In genomic region chr3:153625506-153625905, GRCh38 we compare ENCODE assay signal across 20 cellular contexts.
DNase-seq lines count a peak whose midpoint lies in the region; ATAC-seq, FAIRE-seq and TF ChIP-seq lines count a peak whose summit lies in the region.
"Had no signal": no experiment of that assay in that cellular context is flagged by ENCODE, and none has a peak within 500 bp of the region (broad histone marks: within the 10 kb centered on the region; RNA-seq: fewer than 3 reads in every experiment).

No MANE protein-coding gene starts in this region.

- intact Hi-C loops in endothelial cell of umbilical vein (cut with micrococcal nuclease) (loop anchor here (10.0 kb wide), 1 partner anchor 139 kb away; no protein-coding TSS in a partner anchor), posterior vena cava (cut with DNase I) (no loop called here)
- intact Hi-C loops in CD8-positive, alpha-beta T cell (cut with DNase I, micrococcal nuclease): loop anchor here in 1 of 2 experiments (5.0 to 10.0 kb wide), 2 partner anchors 57 to 461 kb away; partner anchors contain the start of gene RAP2B

- H3K9me3 Mint-ChIP-seq in CD8-positive, alpha-beta T cell: no peaks in the 10 kb centered on the region

- no peaks in the 10 kb centered on the region for H3K79me2 ChIP-seq in DOHH2 (ENCODE audit: control insufficient read depth, low read length)
- H3K79me2 ChIP-seq in SU-DHL-6 (ENCODE audit: insufficient read depth, low read length): no peaks in the 10 kb centered on the region; the same call in 1 of the 2 replicates
- no peaks in the 10 kb centered on the region for H3K79me2 ChIP-seq in endothelial cell of umbilical vein (ENCODE audit: control insufficient read depth, insufficient read depth, low read length)

- TF ChIP-seq CTCF in AG04450 (IDR thresholded peaks at IDR 0.05; ENCODE audit: low read depth, low read length) (peak; percentile 18; the same call in 1 of the 2 replicates), DOHH2 (IDR thresholded peaks at IDR 0.05; ENCODE audit: low read depth, low read length, poor library complexity, severe bottlenecking) (peak; percentile 32), SU-DHL-6 (IDR thresholded peaks at IDR 0.05; ENCODE audit: insufficient read depth, low read length, poor library complexity, severe bottlenecking) (no peak), endothelial cell of umbilical vein (IDR thresholded peaks at IDR 0.05; ENCODE audit: extremely low read depth in 1 of 2, insufficient read depth in 1 of 2, low read depth in 1 of 2, low read length in 2 of 2) (peak in 1 of 2 donors; percentile 16)
- TF ChIP-seq CTCF in CD8-positive, alpha-beta T cell (IDR thresholded peaks at IDR 0.05): no peak

- no TSS peak for BruUV-seq in endothelial cell of umbilical vein (replicated peaks; lab: Mats Ljungman, UMichigan)

- H3K9me2 ChIP-seq in DOHH2 (replicated peaks; ENCODE audit: control insufficient read depth, low read length) (no peaks in the 10 kb centered on the region), SU-DHL-6 (replicated peaks; ENCODE audit: insufficient read depth, low read length) (no peaks in the 10 kb centered on the region)

- H3K4me1 ChIP-seq in DOHH2 (ENCODE audit: control insufficient read depth, low read length): peaks cover 94% of the 10 kb centered on the region
- H3K4me1 ChIP-seq in endothelial cell of umbilical vein (ENCODE audit: control insufficient read depth, extremely low read depth, insufficient read depth, low read length): peaks cover 68% of the 10 kb centered on the region
- H3K4me1 ChIP-seq in CD8-positive, alpha-beta T cell (ENCODE audit: insufficient read depth, low read length): peaks cover 36% of the 10 kb centered on the region

- H2AFZ ChIP-seq in SU-DHL-6 (ENCODE audit: low read depth, low read length, severe bottlenecking): no peak overlapping the region
- no peak overlapping the region for H2AFZ ChIP-seq in endothelial cell of umbilical vein (ENCODE audit: low read depth, low read length)

- H4K20me1 ChIP-seq in DOHH2 (ENCODE audit: control insufficient read depth, insufficient read depth, low read depth, low read length): no peaks in the 10 kb centered on the region
- no peaks in the 10 kb centered on the region for H4K20me1 ChIP-seq in SU-DHL-6 (ENCODE audit: low read depth, low read length)
- no peaks in the 10 kb centered on the region for H4K20me1 ChIP-seq in endothelial cell of umbilical vein (replicated peaks; ENCODE audit: control insufficient read depth, extremely low read depth, insufficient read depth, low read length)

- no peaks in the 10 kb centered on the region for H3K9me3 ChIP-seq in AG04450 (ENCODE audit: control insufficient read depth, insufficient read depth, low read length)
- H3K9me3 ChIP-seq in DOHH2 (ENCODE audit: control insufficient read depth, insufficient read depth, low read length): peaks cover 6% of the 10 kb centered on the region; the same call in 1 of the 2 replicates
- peaks cover 5% of the 10 kb centered on the region; the same call in 1 of the 2 replicates for H3K9me3 ChIP-seq in SU-DHL-6 (ENCODE audit: insufficient read depth, low read length)
- H3K9me3 ChIP-seq in endothelial cell of umbilical vein (replicated peaks; ENCODE audit: control insufficient read depth, insufficient read depth, low read length): no peaks in the 10 kb centered on the region
- no peaks in the 10 kb centered on the region for H3K9me3 ChIP-seq in CD8-positive, alpha-beta T cell (ENCODE audit: low read length)

- no peaks in the 10 kb centered on the region for H3K9me1 ChIP-seq in endothelial cell of umbilical vein (replicated peaks; ENCODE audit: control insufficient read depth, extremely low read depth, insufficient read depth, low read length)

- no peak overlapping the region for H3K27ac Mint-ChIP-seq in CD8-positive, alpha-beta T cell
- H3K27ac Mint-ChIP-seq: B cell had no signal

- no peaks in the 10 kb centered on the region for H3K36me3 Mint-ChIP-seq in CD8-positive, alpha-beta T cell

- H3K27me3 Mint-ChIP-seq in CD8-positive, alpha-beta T cell (ENCODE audit: low read depth): no peaks in the 10 kb centered on the region
- H3K27me3 Mint-ChIP-seq: activated naive CD8-positive, alpha-beta T cell treated with anti-CD3 and anti-CD28 coated beads, Interleukin-2, amount 10 ng/mL, durations not matched to agents 7 days and 5 days had no signal

- CTCF ChIA-PET in AG04450 (lab: Charles Lee): interaction anchor here (0.6 to 1.6 kb wide), 2 partner anchors 461 to 628 kb away, joined by 3 to 4 read pairs; no protein-coding TSS in a partner anchor
- CTCF ChIA-PET in endothelial cell of umbilical vein (lab: Charles Lee): interaction anchor here (1.0 to 1.5 kb wide), 7 partner anchors 11 to 582 kb away, joined by 3 to 5 read pairs (median 4); no protein-coding TSS in a partner anchor
- CTCF ChIA-PET in CD8-positive, alpha-beta T cell (lab: Charles Lee): no interaction called here

- POLR2A ChIA-PET in AG04450 (lab: Yijun Ruan, JAX): no interaction called here
- POLR2A ChIA-PET in endothelial cell of umbilical vein (lab: Charles Lee): no interaction called here
- POLR2A ChIA-PET in CD8-positive, alpha-beta T cell (lab: Charles Lee): interaction anchor here (1.9 to 2.7 kb wide), 2 partner anchors 11 to 463 kb away, joined by 10 read pairs; partner anchors contain the start of gene RAP2B

- no peaks in the 10 kb centered on the region for H3K27me3 ChIP-seq in AG04450 (ENCODE audit: control insufficient read depth, insufficient read depth, low read length)
- no peaks in the 10 kb centered on the region for H3K27me3 ChIP-seq in DOHH2 (ENCODE audit: control insufficient read depth, low read length)
- H3K27me3 ChIP-seq in SU-DHL-6 (ENCODE audit: low read length): no peaks in the 10 kb centered on the region
- H3K27me3 ChIP-seq in endothelial cell of umbilical vein (ENCODE audit: control insufficient read depth in 2 of 2, insufficient read depth in 2 of 2, low read length in 2 of 2): no peaks in the 10 kb centered on the region
- no peaks in the 10 kb centered on the region for H3K27me3 ChIP-seq in CD8-positive, alpha-beta T cell (ENCODE audit: insufficient read depth, low read length)

- peaks cover 59% of the 10 kb centered on the region for H3K4me1 Mint-ChIP-seq in CD8-positive, alpha-beta T cell (ENCODE audit: low read depth)

- TF ChIP-seq POLR2A in endothelial cell of umbilical vein (IDR thresholded peaks at IDR 0.05; ENCODE audit: low read depth, low read length): no peak

- H3K4me3 ChIP-seq in AG04450 (ENCODE audit: low read depth, low read length) (no peak overlapping the region), DOHH2 (ENCODE audit: low read length) (peak overlapping the region; percentile 19; the same call in 1 of the 2 replicates), SU-DHL-6 (ENCODE audit: insufficient read depth, low read length, poor library complexity, severe bottlenecking) (no peak overlapping the region), endothelial cell of umbilical vein (replicated peaks in 1 of 3; ENCODE audit: insufficient read depth in 1 of 3, low read depth in 1 of 3, low read length in 3 of 3) (no peak overlapping the region)
- H3K4me3 ChIP-seq in CD8-positive, alpha-beta T cell (ENCODE audit: low read depth, low read length): no peak overlapping the region

- ATAC-seq in CD8-positive, alpha-beta T cell: no peak
- ATAC-seq in HG03135 (IDR thresholded peaks at IDR 0.05; ENCODE audit: unreplicated experiment): no peak
- ATAC-seq: HepG2 had no signal

- H3F3A ChIP-seq in DOHH2 (ENCODE audit: control insufficient read depth, insufficient read depth): peaks cover 26% of the 10 kb centered on the region
- H3F3A ChIP-seq in SU-DHL-6 (ENCODE audit: insufficient read depth): peaks cover 11% of the 10 kb centered on the region; the same call in 1 of the 2 replicates

- H3K4me2 ChIP-seq in DOHH2 (ENCODE audit: low read length) (peak overlapping the region; percentile 67), SU-DHL-6 (ENCODE audit: low read depth, low read length, poor library complexity, severe bottlenecking) (peak overlapping the region; percentile 49), endothelial cell of umbilical vein (ENCODE audit: insufficient read depth, low read length) (no peak overlapping the region)

- H3K9ac ChIP-seq in SU-DHL-6 (ENCODE audit: low read length) (no peak overlapping the region), endothelial cell of umbilical vein (replicated peaks; ENCODE audit: extremely low read depth, insufficient read depth, low read length) (no peak overlapping the region)

- H3K27ac ChIP-seq in AG04450 (ENCODE audit: low read depth, low read length): no peak overlapping the region
- H3K27ac ChIP-seq in DOHH2 (ENCODE audit: low read depth, low read length): peak overlapping the region; percentile 82
- H3K27ac ChIP-seq in SU-DHL-6 (ENCODE audit: low read depth, low read length): peak overlapping the region; percentile 74; the same call in 1 of the 2 replicates
- H3K27ac ChIP-seq in endothelial cell of umbilical vein (ENCODE audit: insufficient read depth, low read depth, low read length): no peak overlapping the region
- no peak overlapping the region for H3K27ac ChIP-seq in CD8-positive, alpha-beta T cell (ENCODE audit: low read depth, low read length)

- dilution Hi-C loops in endothelial cell of umbilical vein (cut with MboI; ENCODE audit: extremely low pct_ligation_motif_present, low sequenced_read_pairs): no loop called here

- H3K4me3 Mint-ChIP-seq in CD8-positive, alpha-beta T cell: no peak overlapping the region
- H3K4me3 Mint-ChIP-seq: activated naive CD8-positive, alpha-beta T cell treated with anti-CD3 and anti-CD28 coated beads, Interleukin-2, amount 10 ng/mL, durations not matched to agents 7 days and 5 days; B cell had no signal

- FAIRE-seq in endothelial cell of umbilical vein (lab: Jason Lieb, UNC): no peak
- FAIRE-seq: HepG2, islet of Langerhans had no signal

- H3K36me3 ChIP-seq in DOHH2 (ENCODE audit: control insufficient read depth, low read length): peaks cover 12% of the 10 kb centered on the region
- peaks cover 6% of the 10 kb centered on the region; the same call in 1 of the 2 replicates for H3K36me3 ChIP-seq in SU-DHL-6 (ENCODE audit: low read length)
- H3K36me3 ChIP-seq in endothelial cell of umbilical vein (ENCODE audit: control insufficient read depth in 2 of 2, extremely low read depth in 1 of 2, insufficient read depth in 2 of 2, low read length in 2 of 2): no peaks in the 10 kb centered on the region
- H3K36me3 ChIP-seq in CD8-positive, alpha-beta T cell (ENCODE audit: insufficient read depth, low read length): no peaks in the 10 kb centered on the region

- no peak for DNase-seq in AG04450 (ENCODE audit: low read depth, low spot score)
- DNase-seq in endothelial cell of umbilical vein (ENCODE audit: low read depth, low spot score): peak; percentile 68
- DNase-seq in CD8-positive, alpha-beta T cell: no peak
- DNase-seq in posterior vena cava (ENCODE audit: low spot score): no peak
- DNase-seq in activated effector memory CD4-positive, alpha-beta T cell treated with anti-CD3 and anti-CD28 coated beads, Interleukin-2, amount 50 U/mL, for 16 hours: no peak
- DNase-seq: activated CD8-positive, alpha-beta memory T cell treated with anti-CD3 and anti-CD28 coated beads for 24 hours; activated naive CD8-positive, alpha-beta T cell treated with anti-CD3 and anti-CD28 coated beads, Interleukin-2, amount 10 ng/mL, durations not matched to agents 7 days and 5 days; caudate nucleus; DMS79 treated with DMSO at 0.1 percent for 48 hours; GOT3; MV-4-11; NK-92 treated with Interleukin-12 subunit alpha and Interleukin-12 subunit beta, amount 100 ng/mL, for 24 hours; SHP77; trophoblast cell had no signal

TF ChIP-seq in endothelial cell of umbilical vein, 7 proteins besides CTCF, POLR2A, EP300 and RAD21 (continues in another document):
- no peak for TF ChIP-seq MYC (IDR thresholded peaks at IDR 0.05; ENCODE audit: low read depth, low read length)

Comparison
In these comparisons a context has a peak if more than half of its experiments do, and no peak if none do; other contexts are left out.
1. H3K27ac ChIP-seq: peak in DOHH2 (single experiment) and SU-DHL-6 (single experiment); none in AG04450 (single experiment), endothelial cell of umbilical vein (single experiment) and CD8-positive, alpha-beta T cell (single experiment).
2. CTCF ChIP-seq: peak in AG04450 (single experiment) and DOHH2 (single experiment); none in SU-DHL-6 (single experiment) and CD8-positive, alpha-beta T cell (single experiment).